Comparison of ENCODE assay signal across 9 cellular contexts in the genomic region with DNA sequence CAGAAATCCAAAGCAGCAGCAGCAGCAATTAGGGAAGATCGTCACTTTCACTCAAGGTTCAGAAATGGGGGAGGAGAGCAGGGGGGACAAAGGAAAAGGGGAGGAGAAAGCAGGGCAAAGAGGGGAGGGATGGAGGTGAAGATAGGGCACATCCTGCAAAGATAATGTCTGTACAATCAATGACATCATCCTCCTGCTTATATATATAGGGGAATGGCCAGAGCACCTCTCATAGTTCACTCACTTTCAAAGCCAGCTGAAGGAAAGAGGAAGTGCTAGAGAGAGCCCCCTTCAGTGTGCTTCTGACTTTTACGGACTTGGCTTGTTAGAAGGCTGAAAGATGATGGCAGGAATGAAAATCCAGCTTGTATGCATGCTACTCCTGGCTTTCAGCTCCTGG. TPM values are rescaled to one million over a fixed set of nuclear protein-coding genes. Genes with fewer than 3 reads are reported as not detected.
DNase-seq lines count a peak whose midpoint lies in the region; ATAC-seq and TF ChIP-seq lines count a peak whose summit lies in the region.
"Had no signal": no experiment of that assay in that cellular context is flagged by ENCODE, and none has a peak within 500 bp of the region (broad histone marks: within the 10 kb centered on the region; RNA-seq: fewer than 3 reads in every experiment).

A gene with protein sequence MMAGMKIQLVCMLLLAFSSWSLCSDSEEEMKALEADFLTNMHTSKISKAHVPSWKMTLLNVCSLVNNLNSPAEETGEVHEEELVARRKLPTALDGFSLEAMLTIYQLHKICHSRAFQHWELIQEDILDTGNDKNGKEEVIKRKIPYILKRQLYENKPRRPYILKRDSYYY (plus strand): TSS at position 232 of the 400 bp plus-strand sequence. CDS start 109 bp downstream, at position 341.

- H3K27ac ChIP-seq in cardiac muscle cell, result no peak within 1 kb of the TSS
- no peak within 1 kb of the TSS for H3K27ac ChIP-seq in SK-N-SH (ENCODE audit: low read depth in 2 of 2, low read length in 1 of 2)
- H3K27ac ChIP-seq in coronary artery, result no peak within 1 kb of the TSS
- H3K27ac ChIP-seq: C4-2B had no signal

- ATAC-seq in left cardiac atrium (no peak), HG03378 (IDR thresholded peaks at IDR 0.05; ENCODE audit: unreplicated experiment) (peak; percentile 78)

- intact Hi-C loops in left cardiac atrium (cut with DNase I), result loop anchor here in 1 of 2 donors (5.0 kb wide), 1 partner anchor 407 kb away; no protein-coding TSS in a partner anchor

- H3K36me3 ChIP-seq in cardiac muscle cell (no peaks in the 10 kb centered on the region), SK-N-SH (replicated peaks in 1 of 2; ENCODE audit: control insufficient read depth in 1 of 2, insufficient read depth in 2 of 2, low read length in 1 of 2) (no peaks in the 10 kb centered on the region), skeletal muscle satellite cell (ENCODE audit: insufficient read depth, low read length) (no peaks in the 10 kb centered on the region)

- H3K27me3 ChIP-seq in cardiac muscle cell, result no peaks in the 10 kb centered on the region
- H3K27me3 ChIP-seq in SK-N-SH (ENCODE audit: insufficient read depth), result no peaks in the 10 kb centered on the region
- peaks cover 11% of the 10 kb centered on the region for H3K27me3 ChIP-seq in skeletal muscle satellite cell (ENCODE audit: control insufficient read depth, insufficient read depth, low read length)

- H3K79me2 ChIP-seq in SK-N-SH (ENCODE audit: insufficient read depth), result no peaks in the 10 kb centered on the region

- H3K9me2 ChIP-seq in SK-N-SH, result no peaks in the 10 kb centered on the region

- peak within 1 kb of the TSS; percentile 20 for H2AFZ ChIP-seq in SK-N-SH (ENCODE audit: low read depth)

- DNase-seq in cardiac muscle cell (ENCODE audit: low read depth in 1 of 2, low spot score in 1 of 2) (peak; percentile 6 to 48), left cardiac atrium (no peak), SK-N-SH (no peak), activated gamma-delta T cell (lab: John Stamatoyannopoulos, UW) (no peak), HPDE6-E6E7 (ENCODE audit: extremely low spot score) (no peak), coronary artery (ENCODE audit: low spot score) (no peak)

- H3K4me2 ChIP-seq in SK-N-SH (no peak within 1 kb of the TSS), skeletal muscle satellite cell (ENCODE audit: low read length) (peak within 1 kb of the TSS; percentile 40)

- no peak for TF ChIP-seq RAD21 in SK-N-SH (IDR thresholded peaks at IDR 0.05; ENCODE audit: low read length)

- no peaks in the 10 kb centered on the region for H3K4me1 ChIP-seq in cardiac muscle cell (ENCODE audit: low read depth)
- H3K4me1 ChIP-seq in SK-N-SH (ENCODE audit: control insufficient read depth in 1 of 2, insufficient read depth in 2 of 2, low read depth in 1 of 2, low read length in 1 of 2), result no peaks in the 10 kb centered on the region
- H3K4me1 ChIP-seq in skeletal muscle satellite cell (ENCODE audit: control insufficient read depth, insufficient read depth, low read length), result no peaks in the 10 kb centered on the region

- no peaks in the 10 kb centered on the region for H3F3A ChIP-seq in SK-N-SH (replicated peaks; ENCODE audit: insufficient read depth)

- peak; percentile 12 for TF ChIP-seq CTCF in cardiac muscle cell (IDR thresholded peaks at IDR 0.05; ENCODE audit: low read depth, low read length)
- TF ChIP-seq CTCF in SK-N-SH (IDR thresholded peaks at IDR 0.05), result no peak
- TF ChIP-seq CTCF in coronary artery (IDR thresholded peaks at IDR 0.05), result no peak

- CTCF ChIA-PET in SK-N-SH (lab: Yijun Ruan, JAX), result interaction anchor here (1.6 to 9.2 kb wide), 2 partner anchors 46 to 298 kb away, joined by 3 to 80 read pairs; no protein-coding TSS in a partner anchor

- H3K9me3 ChIP-seq in cardiac muscle cell (ENCODE audit: low read depth), result no peaks in the 10 kb centered on the region
- H3K9me3 ChIP-seq in SK-N-SH, result no peaks in the 10 kb centered on the region
- no peaks in the 10 kb centered on the region for H3K9me3 ChIP-seq in skeletal muscle satellite cell (replicated peaks; ENCODE audit: low read length)

- no peak for TF ChIP-seq EP300 in SK-N-SH (IDR thresholded peaks at IDR 0.05; ENCODE audit: borderline replicate concordance in 1 of 2, low read depth in 1 of 2, low read length in 1 of 2)

- POLR2A ChIA-PET in SK-N-SH (lab: Yijun Ruan, JAX), result no interaction called here

- H3K4me3 ChIP-seq in cardiac muscle cell, result no peak within 1 kb of the TSS
- H3K4me3 ChIP-seq in SK-N-SH (ENCODE audit: low read depth in 2 of 2, low read length in 1 of 2), result no peak within 1 kb of the TSS; a peak in 1 of 4 replicates
- no peak within 1 kb of the TSS for H3K4me3 ChIP-seq in skeletal muscle satellite cell (ENCODE audit: low read length)
- H3K4me3 ChIP-seq in coronary artery, result no peak within 1 kb of the TSS

- H3K9ac ChIP-seq in SK-N-SH, result no peak within 1 kb of the TSS
- H3K9ac ChIP-seq in skeletal muscle satellite cell (ENCODE audit: low read depth, low read length), result no peak within 1 kb of the TSS

- no peaks in the 10 kb centered on the region for H4K20me1 ChIP-seq in SK-N-SH (ENCODE audit: insufficient read depth)

- 25% methylated on average over 2 of the region's 2 CpGs for WGBS in SK-N-SH (ENCODE audit: low lambda C conversion rate)

TF ChIP-seq in SK-N-SH, 30 proteins besides CTCF, POLR2A, EP300 and RAD21:
- TF ChIP-seq TAF1 (IDR thresholded peaks at IDR 0.05; ENCODE audit: borderline replicate concordance, low read depth, low read length), result no peak
TF ChIP-seq in SK-N-SH: peak in this region for 0.

RNA-seq across cellular contexts. Expression of the gene that starts here (rescaled TPM):
- total RNA-seq in cardiac muscle cell (0.78 and 2.4 TPM in 2 replicates), left cardiac atrium (under 1 TPM; 0.21 to 0.65 TPM)
- polyA plus RNA-seq in cardiac muscle cell (2.1 and 2.9 TPM in 2 replicates), SK-N-SH (2012; rRNA removed) (31.2 and 46.5 TPM in 2 replicates)
- polyA plus RNA-seq in SK-N-SH (2012; cell fraction: cytosol; rRNA removed), result 60.5 and 75.3 TPM in 2 replicates
- polyA plus RNA-seq in SK-N-SH (2012; cell fraction: nucleus; rRNA removed), result 4.6 and 9.2 TPM in 2 replicates
- not detected in 2 replicates for total RNA-seq in skeletal muscle satellite cell (2012; rRNA removed)

Comparison
In these comparisons a context has a peak if more than half of its experiments do, and no peak if none do; other contexts are left out.
1. DNase-seq: peak in cardiac muscle cell (2 of 2); none in left cardiac atrium (single experiment), SK-N-SH (single experiment), activated gamma-delta T cell (single experiment), HPDE6-E6E7 (single experiment) and coronary artery (single experiment).